9 cellular contexts compared by ENCODE assay signal in genomic region chr9:34652608-34653007, GRCh38. TPM values are rescaled to one million over a fixed set of nuclear protein-coding genes. Genes with fewer than 3 reads are reported as not detected.
DNase-seq lines count a peak whose midpoint lies in the region; ATAC-seq and TF ChIP-seq lines count a peak whose summit lies in the region.
"Had no signal": no experiment of that assay in that cellular context is flagged by ENCODE, and none has a peak within 500 bp of the region (broad histone marks: within the 10 kb centered on the region; RNA-seq: fewer than 3 reads in every experiment).

No MANE protein-coding gene starts in this region.

- ATAC-seq in HG03342 (IDR thresholded peaks at IDR 0.05; ENCODE audit: unreplicated experiment), result no peak

- peaks cover 20% of the 10 kb centered on the region for H3K4me1 ChIP-seq in HUES48 (ENCODE audit: control insufficient read depth, insufficient read depth, low read length)
- H3K4me1 ChIP-seq in ascending aorta, result peaks cover 28 to 60% of the 10 kb centered on the region in 2 donors

- H3K27ac ChIP-seq in HUES48 (ENCODE audit: low read depth, low read length), result no peak overlapping the region
- H3K27ac ChIP-seq in ascending aorta, result peak overlapping the region; percentile 89 to 96
- peak overlapping the region; percentile 11 for H3K27ac ChIP-seq in layer of hippocampus (ENCODE audit: low read depth, low read length)
- H3K27ac ChIP-seq in substantia nigra (ENCODE audit: low read depth, low read length, poor library complexity, severe bottlenecking), result peak overlapping the region; percentile 69

- no peaks in the 10 kb centered on the region for H3K27me3 ChIP-seq in HUES48 (ENCODE audit: control insufficient read depth, insufficient read depth, low read length)
- H3K27me3 ChIP-seq in ascending aorta, result no peaks in the 10 kb centered on the region
- H3K27me3 ChIP-seq in layer of hippocampus (ENCODE audit: control insufficient read depth, insufficient read depth, low read length), result no peaks in the 10 kb centered on the region

- intact Hi-C loops in ascending aorta (cut with DNase I), result loop anchor here (1.0 to 10.0 kb wide), 3 partner anchors 13 to 422 kb away; partner anchors contain the start of genes FANCG and VCP

- H3K9me3 ChIP-seq in HUES48 (ENCODE audit: control insufficient read depth, insufficient read depth, low read length) (no peaks in the 10 kb centered on the region), ascending aorta (no peaks in the 10 kb centered on the region)

- TF ChIP-seq CTCF in ascending aorta (IDR thresholded peaks at IDR 0.05), result no peak

- DNase-seq in ascending aorta (ENCODE audit: low spot score in 2 of 2) (no peak), substantia nigra (lab: John Stamatoyannopoulos, UW) (no peak), midbrain (lab: John Stamatoyannopoulos, UW) (no peak)
- DNase-seq in stimulated activated naive CD4-positive, alpha-beta T cell treated with Interleukin-2 at 50 U/mL for 16 hours (lab: John Stamatoyannopoulos, UW), result no peak
- DNase-seq: naive B cell, NCI-H748 treated with DMSO at 0.1 percent for 48 hours had no signal

- H3K36me3 ChIP-seq in HUES48 (ENCODE audit: control insufficient read depth, insufficient read depth, low read length), result peaks cover 23% of the 10 kb centered on the region
- H3K36me3 ChIP-seq in ascending aorta, result peaks cover 17 to 23% of the 10 kb centered on the region in 2 donors

- H3K4me3 ChIP-seq in HUES48 (ENCODE audit: low read depth, low read length) (peak overlapping the region; percentile 62; the same call in 1 of the 2 replicates), ascending aorta (peak overlapping the region; percentile 42 to 65)

- H3K9ac ChIP-seq in HUES48 (ENCODE audit: low read depth, low read length), result no peak overlapping the region

RNA-seq across cellular contexts. Expression of gene IL11RA, which starts 0.6 kb away (rescaled TPM):
- 50.3 TPM for total RNA-seq in ascending aorta

RNA-seq across cellular contexts. Expression of gene GALT, which starts 6.1 kb away (rescaled TPM):
- total RNA-seq in ascending aorta, result 28.3 TPM

RNA-seq across cellular contexts. Expression of gene CCL27, which starts 9.8 kb away (rescaled TPM):
- 9.3 TPM for total RNA-seq in ascending aorta

RNA-seq across cellular contexts. Expression of gene SIGMAR1, which starts 15.0 kb away (rescaled TPM):
- 61.3 TPM for total RNA-seq in ascending aorta

RNA-seq across cellular contexts. Expression of gene ARID3C, which starts 23.7 kb away (rescaled TPM):
- not detected for total RNA-seq in ascending aorta
